Comparison of ENCODE assay signal across 11 cellular contexts in the genomic region with DNA sequence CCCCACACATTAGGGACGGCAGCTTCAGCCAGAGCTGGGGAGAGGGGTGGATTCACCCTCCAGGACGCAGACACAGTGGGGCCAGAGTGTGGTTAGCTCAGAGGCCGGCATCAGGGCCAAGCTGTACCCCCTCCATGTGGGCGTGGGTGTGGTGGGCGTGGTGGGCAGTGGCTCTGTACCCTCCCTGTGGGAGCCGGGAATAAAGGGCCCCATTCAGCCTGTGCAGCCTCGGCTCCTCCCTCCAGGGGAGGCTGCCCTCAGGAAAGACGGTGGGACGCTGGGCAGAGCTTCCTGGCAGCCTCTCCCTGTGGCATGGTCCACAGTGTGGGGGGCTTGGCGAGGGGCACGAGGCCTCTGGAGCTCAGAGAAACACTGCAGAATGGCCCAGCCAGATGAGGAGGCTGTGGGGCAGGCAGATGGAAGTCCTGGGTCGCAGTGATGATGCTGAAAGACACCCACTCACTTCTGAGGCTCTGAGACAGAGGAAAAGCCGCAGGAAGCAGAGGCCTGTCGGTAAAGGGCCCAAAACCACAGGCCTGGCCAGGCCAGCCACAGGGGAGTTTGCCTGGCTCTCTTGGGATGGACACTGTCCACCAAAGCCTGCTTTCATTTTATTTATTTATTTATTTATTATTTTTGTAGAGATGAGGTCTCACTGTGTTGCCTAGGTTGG.
DNase-seq lines count a peak whose midpoint lies in the region; ATAC-seq, FAIRE-seq and TF ChIP-seq lines count a peak whose summit lies in the region.
"Had no signal": no experiment of that assay in that cellular context is flagged by ENCODE, and none has a peak within 500 bp of the region (broad histone marks: within the 10 kb centered on the region; RNA-seq: fewer than 3 reads in every experiment).

No MANE protein-coding gene starts in this region.

- H3K4me3 Mint-ChIP-seq in activated naive CD8-positive, alpha-beta T cell treated with anti-CD3 and anti-CD28 coated beads, Interleukin-2, amount 50 U/mL, for 24 hours = no peak overlapping the region
- H3K4me3 Mint-ChIP-seq: natural killer cell had no signal

- H3K36me3 Mint-ChIP-seq in activated naive CD8-positive, alpha-beta T cell treated with anti-CD3 and anti-CD28 coated beads, Interleukin-2, amount 50 U/mL, for 24 hours (ENCODE audit: low read depth) = no peaks in the 10 kb centered on the region
- H3K36me3 Mint-ChIP-seq: natural killer cell had no signal

- TF ChIP-seq CTCF in breast epithelium (IDR thresholded peaks at IDR 0.05) = no peak

- H3K4me3 ChIP-seq in BLaER1 treated with 17β-estradiol and CSF1 and Interleukin-3, amounts not matched to agents 10 nM and 100 nM = peak overlapping the region in 2 of 10 experiments; percentile 8 to 19; a peak in 1 of 20 replicates
- no peak overlapping the region for H3K4me3 ChIP-seq in breast epithelium
- H3K4me3 ChIP-seq in mucosa of stomach (ENCODE audit: low read length) = no peak overlapping the region
- H3K4me3 ChIP-seq: MG63 had no signal

- peaks cover 18% of the 10 kb centered on the region for H3K4me1 Mint-ChIP-seq in activated naive CD8-positive, alpha-beta T cell treated with anti-CD3 and anti-CD28 coated beads, Interleukin-2, amount 50 U/mL, for 24 hours

- intact Hi-C loops in breast epithelium (cut with DNase I; ENCODE audit: low total_unique reads) = no loop called here

- no peak for TF ChIP-seq POLR2A in breast epithelium (IDR thresholded peaks at IDR 0.05)

- H3K36me3 ChIP-seq in BLaER1 treated with 17β-estradiol and CSF1 and Interleukin-3, amounts not matched to agents 10 nM and 100 nM = peaks cover 0 to 46% (median 22%) of the 10 kb centered on the region in 11 experiments; a peak in 12 of 22 replicates
- H3K36me3 ChIP-seq in KOPT-K1 (ENCODE audit: insufficient read depth, low read length) (no peaks in the 10 kb centered on the region), breast epithelium (no peaks in the 10 kb centered on the region), mucosa of stomach (ENCODE audit: control insufficient read depth, insufficient read depth, low read length) (no peaks in the 10 kb centered on the region)
- H3K36me3 ChIP-seq: MG63 had no signal

- H3K9me3 ChIP-seq in BLaER1 treated with 17β-estradiol and CSF1 and Interleukin-3, amounts not matched to agents 10 nM and 100 nM (replicated peaks in 1 of 11) = peaks cover 0 to 2% (median 0%) of the 10 kb centered on the region in 11 experiments; a peak in 5 of 22 replicates
- H3K9me3 ChIP-seq in KOPT-K1 (ENCODE audit: insufficient read depth, low read length, poor library complexity, severe bottlenecking) = peaks cover under 1% of the 10 kb centered on the region
- no peaks in the 10 kb centered on the region for H3K9me3 ChIP-seq in breast epithelium
- H3K9me3 ChIP-seq in mucosa of stomach (ENCODE audit: control insufficient read depth, low read length) = no peaks in the 10 kb centered on the region

- ATAC-seq in activated naive CD8-positive, alpha-beta T cell treated with anti-CD3 and anti-CD28 coated beads, Interleukin-2, amount 50 U/mL, for 24 hours = no peak
- ATAC-seq: natural killer cell had no signal

- no peak overlapping the region for H3K27ac Mint-ChIP-seq in activated naive CD8-positive, alpha-beta T cell treated with anti-CD3 and anti-CD28 coated beads, Interleukin-2, amount 50 U/mL, for 24 hours
- H3K27ac Mint-ChIP-seq: natural killer cell had no signal

- H3K9ac ChIP-seq in BLaER1 treated with 17β-estradiol and CSF1 and Interleukin-3, amounts not matched to agents 10 nM and 100 nM = peak overlapping the region; percentile 14 to 59 (median 47); a peak in 20 of 22 replicates
- H3K9ac ChIP-seq in mucosa of stomach (ENCODE audit: low read length) = peak overlapping the region; percentile 17

- H3K27ac ChIP-seq in BLaER1 treated with 17β-estradiol and CSF1 and Interleukin-3, amounts not matched to agents 10 nM and 100 nM = peak overlapping the region in 10 of 11 experiments; percentile 29 to 77 (median 70); a peak in 20 of 22 replicates
- H3K27ac ChIP-seq in KOPT-K1 (ENCODE audit: low read depth, low read length, poor library complexity, severe bottlenecking) = peak overlapping the region; percentile 21
- peak overlapping the region; percentile 45 to 58 for H3K27ac ChIP-seq in breast epithelium

- H4K20me1 ChIP-seq in BLaER1 treated with 17β-estradiol and CSF1 and Interleukin-3, amounts not matched to agents 10 nM and 100 nM = peaks cover 0 to 12% (median 0%) of the 10 kb centered on the region in 11 experiments; a peak in 5 of 22 replicates

- H3K27me3 Mint-ChIP-seq in activated naive CD8-positive, alpha-beta T cell treated with anti-CD3 and anti-CD28 coated beads, Interleukin-2, amount 50 U/mL, for 24 hours = no peaks in the 10 kb centered on the region

- no peak for DNase-seq in breast epithelium (ENCODE audit: low spot score in 2 of 2)
- no peak for DNase-seq in NCI-H2081 treated with DMSO at 0.1 percent for 48 hours (lab: John Stamatoyannopoulos, UW)
- DNase-seq in activated naive CD8-positive, alpha-beta T cell treated with anti-CD3 and anti-CD28 coated beads, Interleukin-2, amount 50 U/mL, for 24 hours = no peak
- no peak for DNase-seq in GM19239 (ENCODE audit: insufficient read length, low spot score)
- DNase-seq in NOMO-1 treated with DMSO at 0.1 percent for 48 hours (lab: John Stamatoyannopoulos, UW; ENCODE audit: unreplicated experiment) = no peak
- DNase-seq: activated naive CD4-positive, alpha-beta T cell; MG63; natural killer cell had no signal

- H3K27me3 ChIP-seq in BLaER1 treated with 17β-estradiol and CSF1 and Interleukin-3, amounts not matched to agents 10 nM and 100 nM = no peaks in the 10 kb centered on the region
- no peaks in the 10 kb centered on the region for H3K27me3 ChIP-seq in breast epithelium
- no peaks in the 10 kb centered on the region for H3K27me3 ChIP-seq in mucosa of stomach (ENCODE audit: control insufficient read depth, insufficient read depth, low read length)
- H3K27me3 ChIP-seq: MG63 had no signal

- H3K4me2 ChIP-seq in BLaER1 treated with 17β-estradiol and CSF1 and Interleukin-3, amounts not matched to agents 10 nM and 100 nM = peak overlapping the region; percentile 61 to 90 (median 76)

- no peak for FAIRE-seq in GM19239 (lab: Jason Lieb, UNC)

- H3K9me3 Mint-ChIP-seq in activated naive CD8-positive, alpha-beta T cell treated with anti-CD3 and anti-CD28 coated beads, Interleukin-2, amount 50 U/mL, for 24 hours = peaks cover 4% of the 10 kb centered on the region
- H3K9me3 Mint-ChIP-seq: natural killer cell had no signal

- peaks cover 58 to 89% (median 69%) of the 10 kb centered on the region in 10 experiments for H3K4me1 ChIP-seq in BLaER1 treated with 17β-estradiol and CSF1 and Interleukin-3, amounts not matched to agents 10 nM and 100 nM
- H3K4me1 ChIP-seq in breast epithelium = no peaks in the 10 kb centered on the region
- H3K4me1 ChIP-seq in mucosa of stomach (ENCODE audit: control insufficient read depth, insufficient read depth, low read length) = peaks cover 46% of the 10 kb centered on the region
